ENCODE assay signal across 17 cellular contexts in the genomic region with DNA sequence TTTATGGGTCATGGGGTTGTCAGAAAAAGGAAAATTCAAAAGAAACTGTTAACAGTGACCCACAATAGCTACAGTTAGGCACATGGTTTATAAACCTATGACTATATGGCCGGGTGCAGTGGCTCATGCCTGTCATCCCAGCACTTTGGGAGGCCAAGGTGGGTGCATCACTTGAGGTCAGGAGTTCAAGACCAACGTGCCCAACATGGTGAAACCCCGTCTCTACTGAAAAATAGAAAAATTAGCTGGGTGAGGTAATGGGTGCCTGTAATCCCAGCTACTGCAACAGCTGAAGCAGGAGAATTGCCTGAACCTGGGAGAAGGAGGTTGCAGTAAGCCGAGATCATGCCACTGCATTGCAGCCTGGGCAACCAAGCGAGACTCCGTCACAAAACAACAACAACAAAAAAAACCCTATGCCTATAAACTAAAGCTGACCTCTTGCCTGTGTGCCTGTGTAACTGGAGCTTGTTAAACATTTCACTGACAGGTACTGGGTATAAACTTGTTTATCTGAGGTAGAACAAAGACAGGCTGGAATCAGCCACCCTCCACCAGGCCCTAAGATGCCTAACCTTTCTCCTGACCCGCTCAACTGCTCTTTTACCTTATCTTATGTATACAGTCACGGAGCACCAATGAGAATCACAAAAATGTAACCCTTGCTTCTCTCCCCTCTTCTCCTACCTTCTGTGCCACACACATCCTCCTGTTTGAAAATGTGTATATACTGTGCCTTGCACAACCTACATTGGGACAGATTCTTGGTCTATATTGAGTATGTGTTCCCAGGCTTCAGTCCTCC.
"Had no signal": no experiment of that assay in that cellular context is flagged by ENCODE, and none has a peak within 500 bp of the region (broad histone marks: within the 10 kb centered on the region; RNA-seq: fewer than 3 reads in every experiment).

No MANE protein-coding gene starts in this region.

- H3K27me3 Mint-ChIP-seq: activated naive CD4-positive, alpha-beta T cell treated with anti-CD3 and anti-CD28 coated beads, Interleukin-2, amount 50 U/mL, for 24 hours; dendritic cell treated with granulocyte-macrophage colony-stimulating factor and Interleukin-4, amounts not matched to agents 40 ng/mL and 50 ng/mL, for 4 days; effector memory CD8-positive, alpha-beta T cell; natural killer cell treated with Interleukin-12 subunit alpha and Interleukin-12 subunit beta and Interleukin-15 and Interleukin-18, amount 100 ng/mL, for 72 hours; stimulated activated naive CD8-positive, alpha-beta T cell treated with anti-CD3 and anti-CD28 coated beads, Interleukin-15, Interleukin-2, amounts not matched to agents 100 ng/mL and 50 ng/mL, for 24 hours had no signal

- H3K27ac Mint-ChIP-seq: activated naive CD4-positive, alpha-beta T cell treated with anti-CD3 and anti-CD28 coated beads, Interleukin-2, amount 50 U/mL, for 24 hours; dendritic cell treated with granulocyte-macrophage colony-stimulating factor and Interleukin-4, amounts not matched to agents 40 ng/mL and 50 ng/mL, for 4 days; natural killer cell treated with Interleukin-12 subunit alpha and Interleukin-12 subunit beta and Interleukin-15 and Interleukin-18, amount 100 ng/mL, for 72 hours; stimulated activated naive CD8-positive, alpha-beta T cell treated with anti-CD3 and anti-CD28 coated beads, Interleukin-15, Interleukin-2, amounts not matched to agents 100 ng/mL and 50 ng/mL, for 24 hours; T-helper 2 cell treated with Interferon-gamma antibody and Interleukin-4, amounts not matched to agents 5 μg/mL and 100 μg/mL, for 36 hours had no signal

- H3K27ac ChIP-seq: body of pancreas, epithelial cell of prostate, gastroesophageal sphincter had no signal

- H3K36me3 Mint-ChIP-seq: natural killer cell treated with Interleukin-12 subunit alpha and Interleukin-12 subunit beta and Interleukin-15 and Interleukin-18, amount 100 ng/mL, for 72 hours had no signal

- H3K27me3 ChIP-seq: body of pancreas, gastroesophageal sphincter had no signal

- DNase-seq: activated CD4-positive, alpha-beta T cell treated with anti-CD3 and anti-CD28 coated beads, Interleukin-2, amount 50 U/mL, for 4 hours; activated CD4-positive, CD25-positive, alpha-beta regulatory T cell treated with anti-CD3 and anti-CD28 coated beads, Interleukin-2, amount 50 U/mL, for 72 hours; activated T-cell treated with anti-CD3 and anti-CD28 coated beads, Interleukin-2, amount 50 U/mL, for 1 hour; amniotic stem cell; body of pancreas; effector memory CD8-positive, alpha-beta T cell; hippocampal formation; mammary epithelial cell; stimulated activated CD4-positive, alpha-beta T cell treated with anti-CD3 and anti-CD28 coated beads, Interleukin-4, amount 100 ng/mL, for 1 hour; stimulated activated CD8-positive, alpha-beta memory T cell treated with anti-CD3 and anti-CD28 coated beads, Interleukin-4, amount 100 ng/mL, for 48 hours had no signal

- H3K36me3 ChIP-seq: gastroesophageal sphincter had no signal

- ATAC-seq: body of pancreas; effector memory CD8-positive, alpha-beta T cell; gastroesophageal sphincter; natural killer cell treated with Interleukin-12 subunit alpha and Interleukin-12 subunit beta and Interleukin-15 and Interleukin-18, amount 100 ng/mL, for 72 hours had no signal

- H3K4me1 ChIP-seq: gastroesophageal sphincter had no signal

- H3K4me3 ChIP-seq: body of pancreas, gastroesophageal sphincter had no signal

- H3K4me3 Mint-ChIP-seq: activated naive CD4-positive, alpha-beta T cell treated with anti-CD3 and anti-CD28 coated beads, Interleukin-2, amount 50 U/mL, for 24 hours; dendritic cell treated with granulocyte-macrophage colony-stimulating factor and Interleukin-4, amounts not matched to agents 40 ng/mL and 50 ng/mL, for 4 days; effector memory CD8-positive, alpha-beta T cell; natural killer cell treated with Interleukin-12 subunit alpha and Interleukin-12 subunit beta and Interleukin-15 and Interleukin-18, amount 100 ng/mL, for 72 hours; stimulated activated naive CD8-positive, alpha-beta T cell treated with anti-CD3 and anti-CD28 coated beads, Interleukin-15, Interleukin-2, amounts not matched to agents 100 ng/mL and 50 ng/mL, for 24 hours; T-helper 2 cell treated with Interferon-gamma antibody and Interleukin-4, amounts not matched to agents 5 μg/mL and 100 μg/mL, for 36 hours had no signal

- H3K9me3 Mint-ChIP-seq: dendritic cell treated with granulocyte-macrophage colony-stimulating factor and Interleukin-4, amounts not matched to agents 40 ng/mL and 50 ng/mL, for 4 days; natural killer cell treated with Interleukin-12 subunit alpha and Interleukin-12 subunit beta and Interleukin-15 and Interleukin-18, amount 100 ng/mL, for 72 hours had no signal

- H3K9me3 ChIP-seq: body of pancreas, gastroesophageal sphincter had no signal
